Comparison of ENCODE assay signal across 26 cellular contexts in the genomic region with DNA sequence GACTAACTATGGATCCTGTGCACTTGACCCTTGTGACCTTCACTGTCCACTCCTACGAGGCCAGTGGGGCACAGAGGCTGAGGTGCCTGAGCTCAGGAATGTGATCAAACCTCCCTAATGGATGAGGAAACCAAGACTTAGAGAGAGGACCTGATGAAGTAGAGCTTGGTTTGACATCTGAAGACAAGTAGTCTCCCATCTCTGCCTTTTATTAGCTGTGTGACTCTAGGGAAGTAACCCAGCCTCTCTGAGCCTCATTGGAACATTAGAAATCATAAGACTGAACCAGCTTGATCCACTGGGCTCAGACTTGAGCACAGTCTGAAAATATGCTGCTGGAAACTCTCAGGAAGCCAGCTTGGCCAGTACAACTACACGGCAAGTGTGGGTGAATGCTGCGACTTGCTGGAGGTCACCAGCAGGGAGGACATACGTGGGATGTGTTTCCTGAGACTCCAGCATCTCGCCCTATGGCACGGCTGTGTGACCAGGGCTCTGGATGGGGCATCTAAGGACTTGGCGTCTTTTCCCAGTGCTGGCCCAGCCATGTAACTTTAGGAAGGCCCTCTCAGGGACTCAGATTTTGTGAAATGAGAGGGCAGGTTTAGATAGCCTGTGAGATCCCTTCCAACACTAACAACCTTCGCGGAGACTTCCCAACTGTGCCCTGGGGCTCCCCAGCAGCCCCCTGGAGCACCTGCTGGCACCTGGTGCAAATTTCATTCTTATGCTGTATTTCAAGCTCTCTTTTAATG. TPM values are rescaled to one million over a fixed set of nuclear protein-coding genes. Genes with fewer than 3 reads are reported as not detected.
DNase-seq lines count a peak whose midpoint lies in the region; ATAC-seq, FAIRE-seq and TF ChIP-seq lines count a peak whose summit lies in the region.
"Had no signal": no experiment of that assay in that cellular context is flagged by ENCODE, and none has a peak within 500 bp of the region (broad histone marks: within the 10 kb centered on the region; RNA-seq: fewer than 3 reads in every experiment).

No MANE protein-coding gene starts in this region.

- H3K9ac ChIP-seq in K562 (ENCODE audit: insufficient read depth in 1 of 2, low read depth in 2 of 2, low read length in 2 of 2): no peak overlapping the region
- no peak overlapping the region for H3K9ac ChIP-seq in trophoblast cell (ENCODE audit: low read length)
- H3K9ac ChIP-seq: GM23248 had no signal

- no peak overlapping the region for H3K23ac ChIP-seq in trophoblast cell (ENCODE audit: low read length)

- CTCF ChIA-PET in K562 (lab: Yijun Ruan, JAX; ENCODE audit: low intra/inter-chr PET ratio): no interaction called here

- intact Hi-C loops in K562 (cut with micrococcal nuclease): no loop called here

- H3K36me3 Mint-ChIP-seq in chondrocyte (ENCODE audit: low read depth): no peaks in the 10 kb centered on the region
- H3K36me3 Mint-ChIP-seq: CD4-positive, alpha-beta memory T cell had no signal

- H3K4me1 ChIP-seq in K562 (replicated peaks in 1 of 2; ENCODE audit: control insufficient read depth in 2 of 2, insufficient read depth in 2 of 2, low read length in 2 of 2) (peaks cover 0 to 9% of the 10 kb centered on the region in 2 experiments; a peak in 2 of 5 replicates), trophoblast cell (ENCODE audit: control insufficient read depth in 1 of 2, insufficient read depth in 2 of 2, low read length in 2 of 2) (peaks cover 7 to 13% of the 10 kb centered on the region in 2 experiments)

- in situ Hi-C loops in K562 (cut with MboI): no loop called here

- H2AFZ ChIP-seq in K562 (ENCODE audit: low read depth, low read length) (no peak overlapping the region), trophoblast cell (ENCODE audit: insufficient read depth, low read length, poor library complexity) (no peak overlapping the region)
- H2AFZ ChIP-seq: GM23248 had no signal

- H4K20me1 ChIP-seq in K562 (replicated peaks; ENCODE audit: control insufficient read depth, insufficient read depth, low read length): 0 out of 2 replicates have a peak, but pooled peaks cover 4% of the 10 kb centered on the region

- H3K9me1 ChIP-seq in K562 (ENCODE audit: control insufficient read depth, insufficient read depth, low read length): no peaks in the 10 kb centered on the region

- H3K79me2 ChIP-seq in K562 (ENCODE audit: control insufficient read depth, insufficient read depth, low read length): no peaks in the 10 kb centered on the region
- H3K79me2 ChIP-seq in trophoblast cell (ENCODE audit: control insufficient read depth, insufficient read depth, low read length, poor library complexity): peaks cover 3% of the 10 kb centered on the region

- no peak overlapping the region for H3K27ac Mint-ChIP-seq in chondrocyte (ENCODE audit: unreplicated experiment)
- H3K27ac Mint-ChIP-seq: CD4-positive, alpha-beta memory T cell; H9; HFFc6 had no signal

- no peak for TF ChIP-seq CTCF in K562 (IDR thresholded peaks at IDR 0.05 in 2 of 3, conservative IDR thresholded peaks at IDR 0.05 in 1 of 3; ENCODE audit: insufficient read depth in 2 of 3, low read depth in 1 of 3, low read length in 3 of 3)
- TF ChIP-seq CTCF in chondrocyte (IDR thresholded peaks at IDR 0.05): no peak

- H3K4me2 ChIP-seq in K562 (ENCODE audit: insufficient read depth, low read length): no peak overlapping the region
- H3K4me2 ChIP-seq in trophoblast cell (ENCODE audit: low read length): no peak overlapping the region

- no TSS peak for BruUV-seq in K562 (replicated peaks; lab: Mats Ljungman, UMichigan)

- H3K9me3 Mint-ChIP-seq in chondrocyte (ENCODE audit: low read depth): peaks cover 3% of the 10 kb centered on the region
- H3K9me3 Mint-ChIP-seq: CD4-positive, alpha-beta memory T cell; H9; HFFc6 had no signal

- ATAC-seq in K562 (no peak), GM19452 (IDR thresholded peaks at IDR 0.05; ENCODE audit: unreplicated experiment) (no peak)
- ATAC-seq: HCT116 had no signal

- WGBS in K562 (ENCODE audit: insufficient coverage, low coverage, missing lambda C conversion rate): 29% methylated on average over 9 of the region's 9 CpGs
- WGBS in trophoblast cell (ENCODE audit: extremely low coverage, insufficient coverage, insufficient read length): no CpG with 5 or more reads among the region's 9 CpGs

- no peak for DNase-seq in K562 (ENCODE audit: extremely low read depth in 1 of 4, low spot score in 3 of 4)
- peak; percentile 48 for DNase-seq in chondrocyte (ENCODE audit: low spot score)
- peak; percentile 39 for DNase-seq in islet precursor cell
- DNase-seq in trophoblast cell: no peak
- no peak for DNase-seq in activated T-cell treated with anti-CD3 and anti-CD28 coated beads for 4 hours
- no peak for DNase-seq in stimulated activated CD4-positive, alpha-beta T cell treated with anti-CD3 and anti-CD28 coated beads, Interleukin-1b, Interleukin-23, amount 100 ng/mL, for 48 hours
- DNase-seq: C1 segment of cervical spinal cord; Calu3; CD4-positive, alpha-beta memory T cell; COR-L47; DMS53; DMS79 treated with DMSO at 0.1 percent for 48 hours; GF-D8; GM23248; H9; HFFc6 had no signal

- no peak overlapping the region for H2BK120ac ChIP-seq in trophoblast cell (ENCODE audit: insufficient read depth, low read length, poor library complexity)

- TF ChIP-seq EP300 in K562 (IDR thresholded peaks at IDR 0.05; ENCODE audit: low read length): no peak

- H4K12ac ChIP-seq in trophoblast cell (ENCODE audit: low read depth, low read length): no peak overlapping the region

- no peak overlapping the region for H3K4me3 ChIP-seq in K562
- no peak overlapping the region for H3K4me3 ChIP-seq in trophoblast cell (ENCODE audit: low read depth, low read length)
- H3K4me3 ChIP-seq: GM23248 had no signal

- H2AK5ac ChIP-seq in trophoblast cell (ENCODE audit: low read length): no peak overlapping the region

- TF ChIP-seq RAD21 in K562 (CRISPR knock-in tag; conservative IDR thresholded peaks at IDR 0.05 in 1 of 2, IDR thresholded peaks at IDR 0.05 in 1 of 2): no peak

- H4K91ac ChIP-seq in trophoblast cell (ENCODE audit: low read depth, low read length): no peak overlapping the region

- no peaks in the 10 kb centered on the region for H3K27me3 Mint-ChIP-seq in chondrocyte (ENCODE audit: low read depth)
- H3K27me3 Mint-ChIP-seq: CD4-positive, alpha-beta memory T cell had no signal

- no peak overlapping the region for H3K27ac ChIP-seq in K562 (ENCODE audit: extremely low read depth, low read depth, low read length)
- H3K27ac ChIP-seq in trophoblast cell (ENCODE audit: low read depth, low read length): no peak overlapping the region
- H3K27ac ChIP-seq: GM23248 had no signal

- H4K8ac ChIP-seq in trophoblast cell (ENCODE audit: low read depth, low read length): no peak overlapping the region

- no peak overlapping the region for H3K18ac ChIP-seq in trophoblast cell (ENCODE audit: low read length)

- peaks cover 22% of the 10 kb centered on the region for H3K4me1 Mint-ChIP-seq in chondrocyte (ENCODE audit: low read depth)
- H3K4me1 Mint-ChIP-seq: CD4-positive, alpha-beta memory T cell had no signal

- H3K27me3 ChIP-seq in K562 (ENCODE audit: control insufficient read depth in 2 of 2, insufficient read depth in 2 of 2, low read length in 2 of 2): peaks cover 0 to 13% of the 10 kb centered on the region in 2 experiments; a peak in 2 of 5 replicates
- no peaks in the 10 kb centered on the region for H3K27me3 ChIP-seq in trophoblast cell (ENCODE audit: insufficient read depth, low read length)

- no peak for FAIRE-seq in K562 (lab: Jason Lieb, UNC)
- FAIRE-seq: GM12891, GM18507 had no signal

- TF ChIP-seq POLR2A in K562 (conservative IDR thresholded peaks at IDR 0.05): no peak

- H3K4me3 Mint-ChIP-seq in chondrocyte (ENCODE audit: unreplicated experiment): no peak overlapping the region
- H3K4me3 Mint-ChIP-seq: CD4-positive, alpha-beta memory T cell; H9; HFFc6 had no signal

- H3K4ac ChIP-seq in trophoblast cell (ENCODE audit: low read depth, low read length): no peak overlapping the region

- no peak overlapping the region for H2BK5ac ChIP-seq in trophoblast cell (ENCODE audit: low read depth, low read length, poor library complexity)

- H3K79me1 ChIP-seq in trophoblast cell (ENCODE audit: low read length): peaks cover 13% of the 10 kb centered on the region

- H3K9me3 ChIP-seq in K562 (replicated peaks; ENCODE audit: control insufficient read depth, insufficient read depth, low read depth, low read length) (no peaks in the 10 kb centered on the region), trophoblast cell (ENCODE audit: insufficient read depth, low read depth, low read length) (peaks cover 2% of the 10 kb centered on the region)

- no peaks in the 10 kb centered on the region for H3K36me3 ChIP-seq in K562 (ENCODE audit: control insufficient read depth, insufficient read depth, low read length)
- no peaks in the 10 kb centered on the region for H3K36me3 ChIP-seq in trophoblast cell (ENCODE audit: control insufficient read depth in 1 of 2, insufficient read depth in 2 of 2, low read length in 2 of 2)

- H2BK12ac ChIP-seq in trophoblast cell (ENCODE audit: low read length): peak overlapping the region; percentile 26

- POLR2A ChIA-PET in K562 (lab: Yijun Ruan, JAX): interaction anchor here (0.6 to 1.6 kb wide), 3 partner anchors 13 to 21 kb away, joined by 3 to 6 read pairs (median 5); no protein-coding TSS in a partner anchor

- H3K14ac ChIP-seq in trophoblast cell (ENCODE audit: low read length): no peak overlapping the region

RNA-seq across cellular contexts. Expression of gene CDCP2, which starts 10.5 kb away (rescaled TPM):
- 0.14 and 0.21 TPM in 2 replicates for total RNA-seq in K562 (2011; cell fraction: chromatin; rRNA removed; ENCODE audit: low replicate concordance)
- not detected in 2 replicates for total RNA-seq in K562 (2011; cell fraction: nucleolus; rRNA removed)
- 0.22 TPM in 1 of 2 replicates, not detected in the other for total RNA-seq in K562 (2011; cell fraction: nucleoplasm; rRNA removed)
- total RNA-seq in K562 (2014; rRNA removed): not detected in 2 replicates
- total RNA-seq in K562 (2014; rRNA removed; fragmentation: Illumina TruSeq; extraction: Trizol): 0.06 TPM in 1 of 2 replicates, not detected in the other
- not detected in 2 replicates for total RNA-seq in K562 (2015; rRNA removed; fragmentation: Illumina TruSeq; extraction: Trizol)
- total RNA-seq in K562 (2021): not detected in 2 replicates
- polyA plus RNA-seq in K562 (2011; rRNA removed): not detected in 2 replicates
- 0.03 TPM in 1 of 2 replicates, not detected in the other for polyA plus RNA-seq in K562 (2011; cell fraction: cytosol; rRNA removed)
- not detected in 2 replicates for polyA plus RNA-seq in K562 (2011; cell fraction: nucleus; rRNA removed)
- not detected in 2 replicates for polyA plus RNA-seq in K562 (2012)
- not detected in 2 replicates for polyA plus RNA-seq in K562 (2014; fragmentation: Illumina TruSeq; extraction: Trizol)
- not detected for polyA plus RNA-seq in K562 (2014; fragmentation: Nextera tagmentation; extraction: Ambion mirVana)
- polyA plus RNA-seq in K562 (2014; rRNA removed): 0.05 TPM in 1 of 2 replicates, not detected in the other
- polyA minus RNA-seq in K562 (2011; rRNA and poly(A)+ RNA removed): 0.09 TPM in 1 of 2 replicates, not detected in the other
- not detected in 2 replicates for polyA minus RNA-seq in K562 (2011; cell fraction: cytosol; rRNA and poly(A)+ RNA removed)
- not detected in 2 replicates for polyA minus RNA-seq in K562 (2011; cell fraction: nucleus; rRNA and poly(A)+ RNA removed)
- total RNA-seq in chondrocyte: not detected in 3 replicates
- not detected in 2 replicates for polyA plus RNA-seq in trophoblast cell (2013)
- total RNA-seq: A172, A673, Calu3, Daoy, G401, GM23248, H4, H9, HFFc6 had no signal
- polyA plus RNA-seq: BJ; CD4-positive, alpha-beta memory T cell; GM23248 had no signal

RNA-seq across cellular contexts. Expression of gene CYB5RL, which starts 57.5 kb away (rescaled TPM):
- 21.5 and 31.8 TPM in 2 replicates for total RNA-seq in K562 (2011; cell fraction: chromatin; rRNA removed; ENCODE audit: low replicate concordance)
- 25.8 and 27.7 TPM in 2 replicates for total RNA-seq in K562 (2011; cell fraction: nucleolus; rRNA removed)
- total RNA-seq in K562 (2011; cell fraction: nucleoplasm; rRNA removed): 22.4 and 29.6 TPM in 2 replicates
- 7.9 and 9.6 TPM in 2 replicates for total RNA-seq in K562 (2014; rRNA removed)
- total RNA-seq in K562 (2014; rRNA removed; fragmentation: Illumina TruSeq; extraction: Trizol): 8.3 and 11.2 TPM in 2 replicates
- total RNA-seq in K562 (2015; rRNA removed; fragmentation: Illumina TruSeq; extraction: Trizol): 10.5 and 12.7 TPM in 2 replicates
- total RNA-seq in K562 (2021): 15.2 and 16.9 TPM in 2 replicates
- 11.3 and 12.3 TPM in 2 replicates for polyA plus RNA-seq in K562 (2011; rRNA removed)
- 15.1 and 18.6 TPM in 2 replicates for polyA plus RNA-seq in K562 (2011; cell fraction: cytosol; rRNA removed)
- polyA plus RNA-seq in K562 (2011; cell fraction: nucleus; rRNA removed): 11.4 and 21.0 TPM in 2 replicates
- polyA plus RNA-seq in K562 (2012): 9.8 and 11.3 TPM in 2 replicates
- 14.7 and 18.0 TPM in 2 replicates for polyA plus RNA-seq in K562 (2014; fragmentation: Illumina TruSeq; extraction: Trizol)
- polyA plus RNA-seq in K562 (2014; fragmentation: Nextera tagmentation; extraction: Ambion mirVana): 1 to 10 TPM; 8.8 to 8.9 TPM
- 9.4 and 13.3 TPM in 2 replicates for polyA plus RNA-seq in K562 (2014; rRNA removed)
- 8.3 and 14.1 TPM in 2 replicates for polyA minus RNA-seq in K562 (2011; rRNA and poly(A)+ RNA removed)
- polyA minus RNA-seq in K562 (2011; cell fraction: cytosol; rRNA and poly(A)+ RNA removed): 6.2 and 7.9 TPM in 2 replicates
- polyA minus RNA-seq in K562 (2011; cell fraction: nucleus; rRNA and poly(A)+ RNA removed): 8.2 and 11.0 TPM in 2 replicates
- total RNA-seq in chondrocyte: 7.0 to 7.8 TPM (median 7.5 TPM) in 3 replicates
- polyA plus RNA-seq in trophoblast cell (2013): 2.4 and 2.5 TPM in 2 replicates

RNA-seq across cellular contexts. Expression of gene MRPL37, which starts 57.6 kb away (rescaled TPM):
- 14.4 and 25.2 TPM in 2 replicates for total RNA-seq in K562 (2011; cell fraction: chromatin; rRNA removed; ENCODE audit: low replicate concordance)
- total RNA-seq in K562 (2011; cell fraction: nucleolus; rRNA removed): 24.8 and 26.6 TPM in 2 replicates
- 26.0 and 33.7 TPM in 2 replicates for total RNA-seq in K562 (2011; cell fraction: nucleoplasm; rRNA removed)
- total RNA-seq in K562 (2014; rRNA removed) (193 and 248 TPM in 2 replicates), K562 (2014; rRNA removed; fragmentation: Illumina TruSeq; extraction: Trizol) (152 TPM in 2 replicates), K562 (2015; rRNA removed; fragmentation: Illumina TruSeq; extraction: Trizol) (175 and 180 TPM in 2 replicates), K562 (2021) (226 and 236 TPM in 2 replicates), chondrocyte (66.0 to 66.9 TPM (median 66.3 TPM) in 3 replicates)
- polyA plus RNA-seq in K562 (2011; rRNA removed) (66.9 and 72.9 TPM in 2 replicates), K562 (2014; fragmentation: Illumina TruSeq; extraction: Trizol) (244 and 303 TPM in 2 replicates), K562 (2014; fragmentation: Nextera tagmentation; extraction: Ambion mirVana) (10 to 100 TPM; 52.2 to 79.7 TPM), K562 (2014; rRNA removed) (202 and 235 TPM in 2 replicates)
- polyA plus RNA-seq in K562 (2011; cell fraction: cytosol; rRNA removed): 93.0 and 93.1 TPM in 2 replicates
- 36.4 and 42.0 TPM in 2 replicates for polyA plus RNA-seq in K562 (2011; cell fraction: nucleus; rRNA removed)
- 179 and 203 TPM in 2 replicates for polyA plus RNA-seq in K562 (2012)
- 31.8 and 36.8 TPM in 2 replicates for polyA minus RNA-seq in K562 (2011; rRNA and poly(A)+ RNA removed)
- 32.4 and 42.5 TPM in 2 replicates for polyA minus RNA-seq in K562 (2011; cell fraction: cytosol; rRNA and poly(A)+ RNA removed)
- polyA minus RNA-seq in K562 (2011; cell fraction: nucleus; rRNA and poly(A)+ RNA removed): 12.3 and 19.7 TPM in 2 replicates
- 76.0 and 77.4 TPM in 2 replicates for polyA plus RNA-seq in trophoblast cell (2013)

Comparison
In these comparisons a context has a peak if more than half of its experiments do, and no peak if none do; other contexts are left out.
1. DNase-seq: peak in chondrocyte (single experiment) and islet precursor cell (single experiment); none in K562 (0 of 4), trophoblast cell (0 of 2), activated T-cell treated with anti-CD3 and anti-CD28 coated beads for 4 hours (single experiment) and stimulated activated CD4-positive, alpha-beta T cell treated with anti-CD3 and anti-CD28 coated beads, Interleukin-1b, Interleukin-23, amount 100 ng/mL, for 48 hours (single experiment).